ENCODE assay signal across 1 cellular context in the genomic region with DNA sequence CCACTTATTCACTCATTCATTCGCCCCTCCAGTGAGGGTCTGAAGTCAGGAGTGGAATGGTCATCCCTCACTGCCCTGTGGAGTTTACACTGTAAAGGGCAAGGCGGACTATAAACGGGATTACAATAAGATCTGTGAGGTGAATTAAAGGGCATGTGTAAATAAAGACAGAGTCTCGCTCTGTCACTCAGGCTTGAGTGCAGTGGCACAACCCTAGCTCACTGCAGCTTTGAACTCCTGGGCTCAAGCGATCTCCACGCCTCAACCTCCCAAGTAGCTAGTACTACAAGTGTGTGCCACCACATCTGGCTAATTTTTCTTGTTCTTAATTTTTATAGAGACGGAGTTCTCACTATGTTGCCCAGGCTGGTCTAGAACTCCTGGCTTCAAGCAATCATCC.
TF ChIP-seq lines count a peak whose summit lies in the region.

No MANE protein-coding gene starts in this region.

TF ChIP-seq in GM23338, 12 proteins besides CTCF, POLR2A, EP300 and RAD21 (continued from another document):
- TF ChIP-seq ZNF462 (CRISPR knock-in tag; IDR thresholded peaks at IDR 0.05): no peak
